In genomic region chr5:160008877-160009590, GRCh38 we compare ENCODE assay signal across 1 cellular context.
TF ChIP-seq lines count a peak whose summit lies in the region.

TSS of gene TTC1 (plus strand) at chr5:160009139. CDS start at chr5:160010529, 1,390 bp downstream.

TF ChIP-seq in HepG2, 621 proteins besides CTCF, POLR2A, EP300 and RAD21 (continued from another document and continues in another):
- TF ChIP-seq LRRFIP1 (CRISPR knock-in tag; conservative IDR thresholded peaks at IDR 0.05) (no peak), ATF7-NPFF (CRISPR knock-in tag; IDR thresholded peaks at IDR 0.05; ENCODE audit: low read depth) (no peak), ZNF496 (CRISPR knock-in tag; IDR thresholded peaks at IDR 0.05; ENCODE audit: insufficient replicate concordance) (no peak), ZNF275 (CRISPR knock-in tag; IDR thresholded peaks at IDR 0.05; ENCODE audit: borderline replicate concordance) (no peak), ZNF558 (CRISPR knock-in tag; IDR thresholded peaks at IDR 0.05; ENCODE audit: borderline replicate concordance) (no peak), PBX2 (CRISPR knock-in tag; IDR thresholded peaks at IDR 0.05) (no peak), PTBP1 (IDR thresholded peaks at IDR 0.05; ENCODE audit: low read depth, low read length, poor library complexity, severe bottlenecking) (no peak), TCF12 (IDR thresholded peaks at IDR 0.05) (no peak), TCF12 (CRISPR knock-in tag; IDR thresholded peaks at IDR 0.05) (no peak), SIX1 (CRISPR knock-in tag; IDR thresholded peaks at IDR 0.05; ENCODE audit: borderline replicate concordance) (no peak), NAIF1 (CRISPR knock-in tag; IDR thresholded peaks at IDR 0.05; ENCODE audit: borderline replicate concordance) (0 out of 2 replicates have a peak, but pooled peaks have one; percentile 27), ZNF704 (CRISPR knock-in tag; IDR thresholded peaks at IDR 0.05; ENCODE audit: borderline replicate concordance) (no peak), GLMP (CRISPR knock-in tag; IDR thresholded peaks at IDR 0.05; ENCODE audit: borderline replicate concordance) (no peak), KDM5B (CRISPR knock-in tag; IDR thresholded peaks at IDR 0.05; ENCODE audit: borderline replicate concordance) (0 out of 2 replicates have a peak, but pooled peaks have one; percentile 27), KLF11 (CRISPR knock-in tag; IDR thresholded peaks at IDR 0.05) (no peak), TERF1 (CRISPR knock-in tag; IDR thresholded peaks at IDR 0.05) (no peak), ZNF460 (CRISPR knock-in tag; IDR thresholded peaks at IDR 0.05; ENCODE audit: borderline replicate concordance) (no peak), ZNF687 (CRISPR knock-in tag; IDR thresholded peaks at IDR 0.05) (no peak; the same call in 1 of the 2 replicates), SNAPC4 (CRISPR knock-in tag; IDR thresholded peaks at IDR 0.05) (no peak), FOXP1 (IDR thresholded peaks at IDR 0.05) (no peak), FOXP1 (CRISPR knock-in tag; IDR thresholded peaks at IDR 0.05) (0 out of 2 replicates have a peak, but pooled peaks have one; percentile 29), ZNF430 (CRISPR knock-in tag; IDR thresholded peaks at IDR 0.05) (no peak), SMAD1 (CRISPR knock-in tag; IDR thresholded peaks at IDR 0.05; ENCODE audit: borderline replicate concordance, low read depth) (no peak), ZNF878 (CRISPR knock-in tag; IDR thresholded peaks at IDR 0.05) (no peak), ZNF354B (CRISPR knock-in tag; IDR thresholded peaks at IDR 0.05) (no peak), GABPB1 (CRISPR knock-in tag; IDR thresholded peaks at IDR 0.05) (peak; percentile 95), BORCS8-MEF2B (CRISPR knock-in tag; IDR thresholded peaks at IDR 0.05) (no peak), ZNF367 (CRISPR knock-in tag; IDR thresholded peaks at IDR 0.05; ENCODE audit: borderline replicate concordance) (no peak), NFRKB (IDR thresholded peaks at IDR 0.05) (no peak), ZNF816 (CRISPR knock-in tag; IDR thresholded peaks at IDR 0.05; ENCODE audit: borderline replicate concordance) (no peak), HOXA7 (CRISPR knock-in tag; IDR thresholded peaks at IDR 0.05) (no peak), CREB1 (IDR thresholded peaks at IDR 0.05) (peak; percentile 100), CREB1 (CRISPR knock-in tag; IDR thresholded peaks at IDR 0.05) (peak; percentile 99), ZNF781 (CRISPR knock-in tag; IDR thresholded peaks at IDR 0.05; ENCODE audit: borderline replicate concordance, not compliant biosample characterization) (no peak), PLRG1 (conservative IDR thresholded peaks at IDR 0.05) (no peak), AHR (CRISPR knock-in tag; IDR thresholded peaks at IDR 0.05) (no peak), ZNF121 (CRISPR knock-in tag; IDR thresholded peaks at IDR 0.05) (no peak), ATF3 (CRISPR knock-in tag; IDR thresholded peaks at IDR 0.05) (peak; percentile 54; the same call in 1 of the 2 replicates), ZC3H4 (CRISPR knock-in tag; IDR thresholded peaks at IDR 0.05; ENCODE audit: borderline replicate concordance) (no peak), ZNF564 (CRISPR knock-in tag; IDR thresholded peaks at IDR 0.05) (no peak), SMARCE1 (IDR thresholded peaks at IDR 0.05; ENCODE audit: borderline replicate concordance) (no peak), ZNF253 (CRISPR knock-in tag; IDR thresholded peaks at IDR 0.05; ENCODE audit: borderline replicate concordance) (no peak), ISX (CRISPR knock-in tag; conservative IDR thresholded peaks at IDR 0.05) (no peak), ZBTB37 (CRISPR knock-in tag; IDR thresholded peaks at IDR 0.05) (no peak), ZEB1 (IDR thresholded peaks at IDR 0.05; ENCODE audit: insufficient replicate concordance, low read depth) (no peak), ZNF350 (CRISPR knock-in tag; IDR thresholded peaks at IDR 0.05; ENCODE audit: borderline replicate concordance, low read depth) (no peak; the same call in 1 of the 2 replicates), ATRX (CRISPR knock-in tag; IDR thresholded peaks at IDR 0.05; ENCODE audit: borderline replicate concordance) (no peak), ZNF562 (CRISPR knock-in tag; IDR thresholded peaks at IDR 0.05; ENCODE audit: borderline replicate concordance) (no peak)
